Comparison of ENCODE assay signal across 8 cellular contexts in the genomic region with DNA sequence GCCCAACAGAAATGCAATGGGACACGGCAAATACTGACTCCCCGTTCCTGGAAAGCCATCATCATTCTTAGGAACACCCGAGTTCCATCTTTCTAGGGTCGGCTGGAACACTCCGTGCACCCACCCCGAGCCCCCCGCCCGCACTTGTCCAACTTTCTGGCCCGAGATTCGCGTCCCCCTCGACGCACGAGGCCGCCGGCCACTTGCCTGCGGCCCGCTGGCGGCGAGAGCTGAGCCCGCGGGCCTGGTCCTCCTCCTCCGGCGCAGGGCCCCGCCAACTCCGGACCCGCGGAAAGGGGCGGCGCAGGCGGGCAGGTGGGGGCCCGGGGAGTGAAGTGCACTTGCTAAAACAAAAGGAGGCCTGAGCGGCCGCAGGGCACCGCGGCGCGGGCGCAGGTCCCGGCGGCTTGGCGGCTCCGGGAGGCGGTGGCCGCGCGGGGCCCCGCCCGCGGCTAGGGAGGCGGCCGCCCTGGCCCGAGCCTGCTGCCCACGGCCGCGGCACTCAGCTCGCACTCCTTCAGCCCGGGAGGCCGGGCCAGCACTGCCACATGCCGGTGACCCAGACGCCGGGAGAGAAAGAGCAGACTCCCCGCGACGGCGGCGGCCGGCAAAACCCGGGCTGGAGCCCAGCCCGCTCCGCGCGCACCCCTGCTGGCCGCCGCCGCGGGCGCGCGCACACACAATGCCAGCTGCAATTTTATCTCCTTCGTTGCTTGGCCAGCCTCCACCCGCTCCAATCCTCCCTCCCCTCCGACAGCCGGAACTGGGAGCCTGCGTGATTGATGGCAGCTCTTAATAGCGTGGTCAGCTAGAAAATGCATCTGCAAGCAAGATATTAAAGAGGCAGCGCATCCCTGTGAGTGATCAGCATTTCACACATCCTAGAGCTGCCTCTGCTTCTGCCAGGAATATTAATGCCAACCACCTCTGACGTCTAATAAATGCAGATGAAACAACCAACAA.
DNase-seq lines count a peak whose midpoint lies in the region; ATAC-seq and TF ChIP-seq lines count a peak whose summit lies in the region.

No MANE protein-coding gene starts in this region.

- WGBS in ectodermal cell, 2 experiments = 0% methylated on average over 88 of the region's 88 CpGs
- WGBS in lower leg skin, 2 donors = 1% methylated on average over 41 to 50 of the region's 88 CpGs

- no peaks in the 10 kb centered on the region for H3K9me3 ChIP-seq in ectodermal cell (ENCODE audit: control insufficient read depth, low read length)

- intact Hi-C loops in lower leg skin (cut with DNase I; ENCODE audit: low total_unique reads) = no loop called here

- no peak for TF ChIP-seq CTCF in lower leg skin (IDR thresholded peaks at IDR 0.05)

- peak; percentile 24 to 96 (median 89) for DNase-seq in C1 segment of cervical spinal cord (lab: John Stamatoyannopoulos, UW)
- peak; percentile 96 for DNase-seq in NCI-H69 (lab: John Stamatoyannopoulos, UW)
- DNase-seq in activated CD4-positive, alpha-beta T cell treated with anti-CD3 and anti-CD28 coated beads, Interleukin-2, amount 50 U/mL, for 4 hours = peak; percentile 16 to 17
- DNase-seq in lower leg skin (ENCODE audit: low spot score in 2 of 2) = peak; percentile 79 to 96
- peak; percentile 57 to 60 for DNase-seq in stimulated activated CD4-positive, alpha-beta T cell treated with anti-CD3 and anti-CD28 coated beads, Interleukin-4, amount 100 ng/mL, for 48 hours (ENCODE audit: low read depth in 2 of 2)

- H3K4me3 ChIP-seq in ectodermal cell (ENCODE audit: insufficient read depth, low read depth, low read length) = peak overlapping the region; percentile 72
- H3K4me3 ChIP-seq in lower leg skin (ENCODE audit: low read depth, poor library complexity, severe bottlenecking) = peak overlapping the region; percentile 62

- no peaks in the 10 kb centered on the region for H3K36me3 ChIP-seq in ectodermal cell (ENCODE audit: control insufficient read depth, insufficient read depth, low read length)

- peaks cover 50% of the 10 kb centered on the region for H3K4me1 ChIP-seq in ectodermal cell (ENCODE audit: control insufficient read depth, insufficient read depth, low read length)

- H3K27me3 ChIP-seq in ectodermal cell (ENCODE audit: control insufficient read depth, insufficient read depth, low read length, poor library complexity, severe bottlenecking) = no peaks in the 10 kb centered on the region

- H3K27ac ChIP-seq in ectodermal cell (ENCODE audit: insufficient read depth, low read depth, low read length, poor library complexity, severe bottlenecking) = peak overlapping the region; percentile 92

- TF ChIP-seq POLR2A in lower leg skin (IDR thresholded peaks at IDR 0.05) = no peak

- ATAC-seq in GM19324 (IDR thresholded peaks at IDR 0.05; ENCODE audit: low FRiP score, unreplicated experiment) (peak; percentile 77), HG03520 (IDR thresholded peaks at IDR 0.05; ENCODE audit: unreplicated experiment) (peak; percentile 78)

Comparison
In these comparisons a context has a peak if more than half of its experiments do, and no peak if none do; other contexts are left out.
1. Peak in every context shown above with its lines: DNase-seq, ATAC-seq, H3K4me3 ChIP-seq and H3K27ac ChIP-seq.
2. DNase-seq: peak in every context shown above with its lines; median percentile 96 in NCI-H69; 89 in C1 segment of cervical spinal cord; 88 in lower leg skin; 58 in stimulated activated CD4-positive, alpha-beta T cell treated with anti-CD3 and anti-CD28 coated beads, Interleukin-4, amount 100 ng/mL, for 48 hours; 16 in activated CD4-positive, alpha-beta T cell treated with anti-CD3 and anti-CD28 coated beads, Interleukin-2, amount 50 U/mL, for 4 hours.